10 cellular contexts compared by ENCODE assay signal in the genomic region with DNA sequence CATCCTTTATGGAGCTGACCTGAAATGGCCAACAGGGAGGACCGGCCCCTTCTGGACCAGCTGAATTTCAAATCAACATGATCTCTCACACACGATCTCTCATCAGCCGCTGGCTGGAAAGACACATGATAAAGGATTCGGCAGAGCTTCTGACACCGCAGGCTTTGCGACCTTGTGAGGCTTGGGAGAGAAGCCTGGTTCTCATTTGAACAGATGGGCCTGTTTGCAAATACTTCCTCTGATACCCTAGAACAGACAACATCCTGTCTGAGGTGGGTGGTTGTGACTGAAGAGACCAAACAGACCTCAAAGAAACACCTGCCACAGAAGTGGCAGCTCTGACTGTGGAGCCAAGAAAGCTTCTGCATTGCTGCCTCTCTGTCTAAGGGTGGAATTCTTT.
DNase-seq lines count a peak whose midpoint lies in the region; ATAC-seq, FAIRE-seq and TF ChIP-seq lines count a peak whose summit lies in the region.
"Had no signal": no experiment of that assay in that cellular context is flagged by ENCODE, and none has a peak within 500 bp of the region (broad histone marks: within the 10 kb centered on the region; RNA-seq: fewer than 3 reads in every experiment).

No MANE protein-coding gene starts in this region.

- no peak for FAIRE-seq in small intestine (lab: Jason Lieb, UNC)

- H3K4me3 ChIP-seq in CD4-positive, CD25-positive, alpha-beta regulatory T cell (ENCODE audit: low read depth, low read length), result peak overlapping the region; percentile 66
- H3K4me3 ChIP-seq in GM12865 (ENCODE audit: low read depth, low read length) (no peak overlapping the region), small intestine (ENCODE audit: low read depth in 1 of 2, low read length in 2 of 2) (no peak overlapping the region)

- peaks cover 13 to 59% (median 27%) of the 10 kb centered on the region in 4 donors for H3K4me1 Mint-ChIP-seq in CD4-positive, CD25-positive, alpha-beta regulatory T cell

- POLR2A ChIA-PET in RWPE1 (lab: Yijun Ruan, JAX; ENCODE audit: low non-redundant PET), result no interaction called here

- no peaks in the 10 kb centered on the region for H3K27me3 Mint-ChIP-seq in CD4-positive, CD25-positive, alpha-beta regulatory T cell

- CTCF ChIA-PET in RWPE1 (lab: Yijun Ruan, JAX), result no interaction called here

- TF ChIP-seq CTCF in GM12865 (IDR thresholded peaks at IDR 0.05; ENCODE audit: insufficient read depth, low read depth, low read length, missing control alignments) (no peak), RWPE1 (conservative IDR thresholded peaks at IDR 0.05; ENCODE audit: low read depth) (no peak)

- H3K27ac ChIP-seq in CD4-positive, CD25-positive, alpha-beta regulatory T cell (ENCODE audit: insufficient read depth, low read length, poor library complexity, severe bottlenecking), result peak overlapping the region; percentile 44
- H3K27ac ChIP-seq in small intestine (ENCODE audit: low read depth in 1 of 2, low read length in 1 of 2), result no peak overlapping the region
- no peak overlapping the region for H3K27ac ChIP-seq in RWPE1

- H3K4me3 Mint-ChIP-seq in CD4-positive, CD25-positive, alpha-beta regulatory T cell, result peak overlapping the region; percentile 77 to 88 (median 80)

- peak overlapping the region; percentile 94 to 97 (median 96) for H3K27ac Mint-ChIP-seq in CD4-positive, CD25-positive, alpha-beta regulatory T cell
- peak overlapping the region; percentile 84 to 85 for H3K27ac Mint-ChIP-seq in activated naive CD4-positive, alpha-beta T cell treated with anti-CD3 and anti-CD28 coated beads, Interleukin-2, amount 50 U/mL, for 72 hours

- H3K4me1 ChIP-seq in CD4-positive, CD25-positive, alpha-beta regulatory T cell (ENCODE audit: control insufficient read depth, insufficient read depth, low read length, poor library complexity, severe bottlenecking), result peaks cover 39% of the 10 kb centered on the region
- peaks cover 0 to 5% of the 10 kb centered on the region in 2 donors for H3K4me1 ChIP-seq in small intestine (ENCODE audit: control insufficient read depth in 2 of 2, insufficient read depth in 1 of 2, low read depth in 1 of 2, low read length in 1 of 2)

- H3K9me3 ChIP-seq in CD4-positive, CD25-positive, alpha-beta regulatory T cell (ENCODE audit: control insufficient read depth in 2 of 2, low read length in 2 of 2), result no peaks in the 10 kb centered on the region
- no peaks in the 10 kb centered on the region for H3K9me3 ChIP-seq in small intestine (ENCODE audit: control insufficient read depth, low read depth)

- H3K36me3 ChIP-seq in CD4-positive, CD25-positive, alpha-beta regulatory T cell (ENCODE audit: control insufficient read depth, insufficient read depth, low read length), result no peaks in the 10 kb centered on the region
- H3K36me3 ChIP-seq in small intestine (ENCODE audit: control insufficient read depth in 2 of 2, insufficient read depth in 2 of 2, low read length in 2 of 2), result peaks cover 0 to 2% of the 10 kb centered on the region in 2 donors

- WGBS in small intestine, 3 donors, result 58 to 87% (median 63%) methylated on average over 6 of the region's 6 CpGs

- no peaks in the 10 kb centered on the region for H3K36me3 Mint-ChIP-seq in CD4-positive, CD25-positive, alpha-beta regulatory T cell
- H3K36me3 Mint-ChIP-seq in activated naive CD4-positive, alpha-beta T cell treated with anti-CD3 and anti-CD28 coated beads, Interleukin-2, amount 50 U/mL, for 72 hours, result peaks cover 0 to 5% of the 10 kb centered on the region in 2 donors

- H3K27me3 ChIP-seq in CD4-positive, CD25-positive, alpha-beta regulatory T cell (ENCODE audit: control insufficient read depth, insufficient read depth, low read length), result no peaks in the 10 kb centered on the region
- no peaks in the 10 kb centered on the region for H3K27me3 ChIP-seq in small intestine (ENCODE audit: control insufficient read depth in 2 of 2, insufficient read depth in 2 of 2, low read length in 2 of 2)

- DNase-seq in CD4-positive, CD25-positive, alpha-beta regulatory T cell, result peak in 2 of 3 donors; percentile 73 to 77
- DNase-seq in GM12865 (ENCODE audit: low read depth) (peak; percentile 19), SHP77 treated with DMSO at 0.1 percent for 48 hours (lab: John Stamatoyannopoulos, UW) (peak; percentile 63), KG1 (lab: John Stamatoyannopoulos, UW) (no peak), small intestine (no peak), RWPE1 (ENCODE audit: low spot score) (no peak), GM03348 (ENCODE audit: low spot score) (no peak)
- DNase-seq in activated naive CD4-positive, alpha-beta T cell treated with anti-CD3 and anti-CD28 coated beads, Interleukin-2, amount 50 U/mL, for 72 hours (ENCODE audit: low spot score in 2 of 2), result peak in 1 of 2 donors; percentile 18
- DNase-seq: hippocampal formation, NCI-H526 treated with DMSO at 0.1 percent for 48 hours had no signal

- ATAC-seq in CD4-positive, CD25-positive, alpha-beta regulatory T cell (ENCODE audit: low read depth in 2 of 2), result peak; percentile 94 to 97
- ATAC-seq in activated naive CD4-positive, alpha-beta T cell treated with anti-CD3 and anti-CD28 coated beads, Interleukin-2, amount 50 U/mL, for 72 hours, result peak; percentile 69 to 90

- H3K9me3 Mint-ChIP-seq in CD4-positive, CD25-positive, alpha-beta regulatory T cell, result no peaks in the 10 kb centered on the region
- H3K9me3 Mint-ChIP-seq in activated naive CD4-positive, alpha-beta T cell treated with anti-CD3 and anti-CD28 coated beads, Interleukin-2, amount 50 U/mL, for 72 hours, result peaks cover 0 to 4% of the 10 kb centered on the region in 2 donors

Comparison
In these comparisons a context has a peak if more than half of its experiments do, and no peak if none do; other contexts are left out.
1. DNase-seq: peak in CD4-positive, CD25-positive, alpha-beta regulatory T cell (2 of 3), GM12865 (single experiment) and SHP77 treated with DMSO at 0.1 percent for 48 hours (single experiment); none in KG1 (single experiment), small intestine (single experiment), RWPE1 (single experiment) and GM03348 (single experiment).